Comparison of ENCODE assay signal across 8 cellular contexts in the genomic region with DNA sequence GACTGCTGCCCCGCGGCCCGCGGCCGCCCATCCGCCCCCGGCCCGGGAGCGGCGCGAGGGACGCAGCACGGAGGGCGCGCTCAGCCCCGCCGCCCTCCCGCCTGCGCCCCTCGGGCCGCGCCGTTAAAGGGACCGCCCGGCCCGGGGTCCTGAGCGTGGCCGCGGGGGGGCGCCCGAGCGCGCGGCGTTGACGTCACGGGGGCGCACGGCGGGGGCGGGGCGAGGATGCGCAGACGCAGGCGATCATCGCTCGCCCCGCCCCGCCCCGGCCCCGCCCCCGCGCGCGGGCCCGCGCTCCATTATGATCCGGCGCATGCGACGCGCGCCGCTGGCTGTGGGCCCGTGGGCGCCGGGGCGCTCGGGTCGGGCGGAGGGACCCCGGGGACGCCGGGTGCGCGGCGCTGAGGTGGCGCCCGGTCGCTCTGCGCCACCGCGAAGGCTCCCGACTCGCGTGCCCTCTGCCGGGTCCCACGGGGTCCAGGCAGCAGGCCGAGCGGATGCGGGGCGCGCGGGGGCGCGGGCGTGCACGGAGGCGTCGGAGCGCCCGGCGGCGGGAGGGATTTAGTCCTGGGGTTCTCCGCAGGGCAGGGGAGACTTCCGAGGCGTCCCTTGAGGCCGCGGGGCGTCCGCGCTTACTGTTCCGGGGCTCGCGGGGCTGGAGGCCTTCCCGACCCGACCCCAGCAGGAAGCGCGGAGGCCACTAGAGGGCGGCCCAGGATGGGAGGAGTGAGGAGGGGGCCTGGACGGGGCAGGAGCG.
DNase-seq lines count a peak whose midpoint lies in the region; ATAC-seq and TF ChIP-seq lines count a peak whose summit lies in the region.

A gene (minus strand): TSS at position 163 of the 757 bp plus-strand sequence. CDS start 353 bp downstream, outside the sequence.

- peak within 1 kb of the TSS; percentile 60 for H3K4me3 ChIP-seq in mucosa of stomach (ENCODE audit: low read length)

- DNase-seq in NCI-H82 (lab: John Stamatoyannopoulos, UW) (peak; percentile 87), NCI-H82 treated with DMSO at 0.1 percent for 48 hours (lab: John Stamatoyannopoulos, UW; ENCODE audit: unreplicated experiment) (no peak), NCI-H748 treated with DMSO at 0.1 percent for 48 hours (lab: John Stamatoyannopoulos, UW) (peak; percentile 1), erythroblast (lab: John Stamatoyannopoulos, UW) (peak; percentile 81 to 91)
- DNase-seq in activated T-cell treated with anti-CD3 and anti-CD28 coated beads, Interleukin-2, amount 50 U/mL, for 1 hour: peak; percentile 78
- DNase-seq in stimulated activated CD8-positive, alpha-beta memory T cell treated with anti-CD3 and anti-CD28 coated beads, Interleukin-7, amount 100 ng/mL, for 4 hours (ENCODE audit: low read depth in 2 of 2): peak; percentile 17 to 53

- TF ChIP-seq POLR2A in erythroblast (IDR thresholded peaks at IDR 0.05; ENCODE audit: low read length): peak; percentile 47

- no peaks in the 10 kb centered on the region for H3K9me3 ChIP-seq in mucosa of stomach (ENCODE audit: control insufficient read depth, low read length)

- peak; percentile 62 for ATAC-seq in HG02870 (IDR thresholded peaks at IDR 0.05; ENCODE audit: unreplicated experiment)

- H3K36me3 ChIP-seq in mucosa of stomach (ENCODE audit: control insufficient read depth, insufficient read depth, low read length): no peaks in the 10 kb centered on the region

- H3K9ac ChIP-seq in mucosa of stomach (ENCODE audit: low read length): peak within 1 kb of the TSS; percentile 72

- peaks cover 27% of the 10 kb centered on the region for H3K27me3 ChIP-seq in mucosa of stomach (ENCODE audit: control insufficient read depth, insufficient read depth, low read length)

- peaks cover 42% of the 10 kb centered on the region for H3K4me1 ChIP-seq in mucosa of stomach (ENCODE audit: control insufficient read depth, insufficient read depth, low read length)
